16 cellular contexts compared by ENCODE assay signal in genomic region chr6:134230940-134231339, GRCh38.
"Had no signal": no experiment of that assay in that cellular context is flagged by ENCODE, and none has a peak within 500 bp of the region (broad histone marks: within the 10 kb centered on the region; RNA-seq: fewer than 3 reads in every experiment).

No MANE protein-coding gene starts in this region.

- H3K9me3 ChIP-seq: esophagus muscularis mucosa, pancreas, testis had no signal

- H3K27me3 ChIP-seq: esophagus muscularis mucosa, pancreas, testis had no signal

- H3K36me3 ChIP-seq: esophagus muscularis mucosa, pancreas had no signal

- ATAC-seq: activated CD4-positive, alpha-beta T cell treated with anti-CD3 and anti-CD28 coated beads for 36 hours; left cardiac atrium; sciatic nerve; stimulated activated effector memory CD8-positive, alpha-beta T cell treated with anti-CD3 and anti-CD28 coated beads, Interleukin-12 subunit alpha, Interleukin-12 subunit beta, amount 100 ng/mL, for 72 hours had no signal

- H3K27ac ChIP-seq: esophagus muscularis mucosa, pancreas, testis had no signal

- H3K4me3 ChIP-seq: esophagus muscularis mucosa, pancreas, smooth muscle cell, testis had no signal

- DNase-seq: activated CD4-positive, alpha-beta T cell treated with anti-CD3 and anti-CD28 coated beads for 36 hours; activated CD4-positive, alpha-beta T cell treated with anti-CD3 and anti-CD28 coated beads, Interleukin-2, amount 50 U/mL, for 48 hours; activated gamma-delta T cell treated with Interleukin-2 at 50 U/mL for 16 hours; activated T-cell treated with anti-CD3 and anti-CD28 coated beads for 4 hours; cortex of kidney; effector CD4-positive, alpha-beta T cell; left cardiac atrium; mesendoderm; natural killer cell; pancreas; stimulated activated CD4-positive, alpha-beta T cell treated with anti-CD3 and anti-CD28 coated beads, Interleukin-4, amount 100 ng/mL, for 24 hours; testis had no signal

- H3K4me1 ChIP-seq: esophagus muscularis mucosa, testis had no signal

- H3K4me2 ChIP-seq: smooth muscle cell had no signal
